In genomic region chr1:235781807-235782206, GRCh38 we compare ENCODE assay signal across 21 cellular contexts.
DNase-seq lines count a peak whose midpoint lies in the region; ATAC-seq, FAIRE-seq and TF ChIP-seq lines count a peak whose summit lies in the region.
"Had no signal": no experiment of that assay in that cellular context is flagged by ENCODE, and none has a peak within 500 bp of the region (broad histone marks: within the 10 kb centered on the region; RNA-seq: fewer than 3 reads in every experiment).

No MANE protein-coding gene starts in this region.

- TF ChIP-seq CTCF in fibroblast of villous mesenchyme (IDR thresholded peaks at IDR 0.05; ENCODE audit: insufficient read depth, low read depth, low read length): no peak

- H3K27ac ChIP-seq in GM23248: no peak overlapping the region
- H3K27ac ChIP-seq: SK-N-MC had no signal

- H3K36me3 ChIP-seq in GM23248 (ENCODE audit: low read depth): no peaks in the 10 kb centered on the region

- no peak overlapping the region for H3K4me2 ChIP-seq in GM23248 (ENCODE audit: unreplicated experiment)

- no peaks in the 10 kb centered on the region for H3K9me2 ChIP-seq in GM23248 (ENCODE audit: insufficient read depth)

- no peak overlapping the region for H3K9ac ChIP-seq in GM23248

- H3K4me1 ChIP-seq in GM23248 (ENCODE audit: insufficient read depth): peaks cover 21% of the 10 kb centered on the region

- H4K20me1 ChIP-seq in GM23248 (ENCODE audit: insufficient read depth): no peaks in the 10 kb centered on the region

- no peaks in the 10 kb centered on the region for H3K79me2 ChIP-seq in GM23248 (ENCODE audit: insufficient read depth)

- in situ Hi-C loops in GM23248 (cut with MboI): no loop called here

- H3K27me3 ChIP-seq in GM23248 (replicated peaks; ENCODE audit: insufficient read depth): no peaks in the 10 kb centered on the region

- no peaks in the 10 kb centered on the region for H3K9me3 ChIP-seq in GM23248 (ENCODE audit: low read depth)

- no peak for FAIRE-seq in RCC 7860 (lab: Jason Lieb, UNC)
- FAIRE-seq: GM19239 had no signal

- WGBS in GM23248 (ENCODE audit: low coverage in 1 of 2, low lambda C conversion rate in 2 of 2, missing lambda C conversion rate in 2 of 2), 2 experiments: 58 to 60% methylated on average over 2 of the region's 2 CpGs

- DNase-seq in GM23248: peak; percentile 4
- DNase-seq in dermis microvascular lymphatic vessel endothelial cell (ENCODE audit: low read depth in 2 of 2): peak; percentile 50 to 81
- DNase-seq in fibroblast of villous mesenchyme (ENCODE audit: low read depth): peak; percentile 34
- peak; percentile 25 for DNase-seq in stromal cell of bone marrow (ENCODE audit: low read depth)
- no peak for DNase-seq in CD1c-positive myeloid dendritic cell (ENCODE audit: extremely low spot score)
- DNase-seq in RCC 7860 (ENCODE audit: low spot score): no peak
- DNase-seq: ACHN, DMS 273 treated with DMSO at 0.1 percent for 48 hours, DND-41, GOT3, KBM-7, NCI-H1105 treated with DMSO at 0.1 percent for 48 hours, NCI-H1694, NCI-H510A, NCI-H774, OCI-M1, SHP77 had no signal

- H3F3A ChIP-seq in GM23248 (ENCODE audit: insufficient read depth): no peaks in the 10 kb centered on the region

- H2AFZ ChIP-seq in GM23248: no peak overlapping the region

- no peak for ATAC-seq in GM21529 (IDR thresholded peaks at IDR 0.05; ENCODE audit: unreplicated experiment)
- ATAC-seq: HCT116 had no signal

- H3K4me3 ChIP-seq in GM23248 (no peak overlapping the region), fibroblast of villous mesenchyme (ENCODE audit: low read depth, low read length) (no peak overlapping the region)
- H3K4me3 ChIP-seq: SK-N-MC had no signal

Comparison
In these comparisons a context has a peak if more than half of its experiments do, and no peak if none do; other contexts are left out.
1. DNase-seq: peak in GM23248 (single experiment), dermis microvascular lymphatic vessel endothelial cell (2 of 2), fibroblast of villous mesenchyme (single experiment) and stromal cell of bone marrow (single experiment); none in CD1c-positive myeloid dendritic cell (single experiment) and RCC 7860 (single experiment).